Comparison of ENCODE assay signal across 8 cellular contexts in genomic region chr1:9302745-9303524, GRCh38. TPM values are rescaled to one million over a fixed set of nuclear protein-coding genes. Genes with fewer than 3 reads are reported as not detected.
A peak's percentile ranks its signal among the peaks of the same experiment; 100 is the strongest.
DNase-seq lines count a peak whose midpoint lies in the region; ATAC-seq and TF ChIP-seq lines count a peak whose summit lies in the region.

No MANE protein-coding gene starts in this region.

- ATAC-seq in GM23338 (no peak), GM18861 (IDR thresholded peaks at IDR 0.05; ENCODE audit: unreplicated experiment) (no peak), GM21526 (IDR thresholded peaks at IDR 0.05; ENCODE audit: low FRiP score, unreplicated experiment) (no peak)
- ATAC-seq in stimulated activated naive CD8-positive, alpha-beta T cell treated with anti-CD3 and anti-CD28 coated beads, Interleukin-15, amount 100 ng/mL, for 72 hours, result no peak

- no peak overlapping the region for H3K4me2 ChIP-seq in GM23338

- peak; percentile 97 for DNase-seq in HT1080 (ENCODE audit: low read depth)
- peak; percentile 90 for DNase-seq in astrocyte of the cerebellum (ENCODE audit: low read depth)
- peak; percentile 95 for DNase-seq in islet precursor cell
- DNase-seq in type B pancreatic cell (ENCODE audit: extremely low spot score, unreplicated experiment), result no peak
- no peak for DNase-seq in GM23338 (ENCODE audit: low spot score)
- DNase-seq in stimulated activated naive CD8-positive, alpha-beta T cell treated with anti-CD3 and anti-CD28 coated beads, Interleukin-15, amount 100 ng/mL, for 72 hours, result no peak

- H4K20me1 ChIP-seq in GM23338 (replicated peaks; ENCODE audit: insufficient read depth), result no peaks in the 10 kb centered on the region; the same call in 1 of the 2 replicates

- peak overlapping the region; percentile 5 for H3K4me3 Mint-ChIP-seq in type B pancreatic cell
- H3K4me3 Mint-ChIP-seq in GM23338, result no peak overlapping the region
- H3K4me3 Mint-ChIP-seq in stimulated activated naive CD8-positive, alpha-beta T cell treated with anti-CD3 and anti-CD28 coated beads, Interleukin-15, amount 100 ng/mL, for 72 hours, result no peak overlapping the region

- no peaks in the 10 kb centered on the region for H3K4me1 ChIP-seq in GM23338 (ENCODE audit: insufficient read depth)

- no peaks in the 10 kb centered on the region for H3K27me3 Mint-ChIP-seq in type B pancreatic cell
- peaks cover 9% of the 10 kb centered on the region for H3K27me3 Mint-ChIP-seq in GM23338 (ENCODE audit: insufficient read depth, low read depth, poor library complexity)
- peaks cover 7% of the 10 kb centered on the region for H3K27me3 Mint-ChIP-seq in stimulated activated naive CD8-positive, alpha-beta T cell treated with anti-CD3 and anti-CD28 coated beads, Interleukin-15, amount 100 ng/mL, for 72 hours

- H3K36me3 Mint-ChIP-seq in type B pancreatic cell, result peaks cover 8% of the 10 kb centered on the region
- H3K36me3 Mint-ChIP-seq in GM23338 (ENCODE audit: low read depth), result no peaks in the 10 kb centered on the region

- TF ChIP-seq CTCF in astrocyte of the cerebellum (IDR thresholded peaks at IDR 0.05; ENCODE audit: low read depth, low read length, missing control alignments) (no peak), type B pancreatic cell (conservative IDR thresholded peaks at IDR 0.05) (no peak), GM23338 (conservative IDR thresholded peaks at IDR 0.05; ENCODE audit: low read depth in 2 of 2) (no peak)

- H3K79me2 ChIP-seq in GM23338 (replicated peaks; ENCODE audit: insufficient read depth), result no peaks in the 10 kb centered on the region

- H3K9me3 Mint-ChIP-seq in type B pancreatic cell (no peaks in the 10 kb centered on the region), GM23338 (no peaks in the 10 kb centered on the region)
- no peaks in the 10 kb centered on the region for H3K9me3 Mint-ChIP-seq in stimulated activated naive CD8-positive, alpha-beta T cell treated with anti-CD3 and anti-CD28 coated beads, Interleukin-15, amount 100 ng/mL, for 72 hours

- no peak overlapping the region for H3K27ac ChIP-seq in GM23338 (ENCODE audit: low read depth)

- H2AFZ ChIP-seq in GM23338, result no peak overlapping the region

- no peaks in the 10 kb centered on the region for H3K36me3 ChIP-seq in GM23338 (ENCODE audit: insufficient read depth)

- in situ Hi-C loops in astrocyte of the cerebellum (cut with HindIII; ENCODE audit: low sequenced_read_pairs), result no loop called here

- H3K4me1 Mint-ChIP-seq in type B pancreatic cell (ENCODE audit: unreplicated experiment), result peaks cover 31% of the 10 kb centered on the region
- H3K4me1 Mint-ChIP-seq in GM23338, result no peaks in the 10 kb centered on the region
- no peaks in the 10 kb centered on the region for H3K4me1 Mint-ChIP-seq in stimulated activated naive CD8-positive, alpha-beta T cell treated with anti-CD3 and anti-CD28 coated beads, Interleukin-15, amount 100 ng/mL, for 72 hours

- no peaks in the 10 kb centered on the region for H3K9me2 ChIP-seq in GM23338 (ENCODE audit: insufficient read depth)

- H3K27me3 ChIP-seq in GM23338 (ENCODE audit: insufficient read depth), result no peaks in the 10 kb centered on the region

- H3K4me3 ChIP-seq in astrocyte of the cerebellum (ENCODE audit: low read depth, low read length) (no peak overlapping the region), GM23338 (no peak overlapping the region)

- H3F3A ChIP-seq in GM23338 (replicated peaks; ENCODE audit: low read depth), result no peaks in the 10 kb centered on the region

- H3K27ac Mint-ChIP-seq in type B pancreatic cell (peak overlapping the region; percentile 44), GM23338 (no peak overlapping the region)
- no peak overlapping the region for H3K27ac Mint-ChIP-seq in stimulated activated naive CD8-positive, alpha-beta T cell treated with anti-CD3 and anti-CD28 coated beads, Interleukin-15, amount 100 ng/mL, for 72 hours

TF ChIP-seq in GM23338, 12 proteins besides CTCF, POLR2A, EP300 and RAD21 (continues in another document):
- TF ChIP-seq EZH2phosphoT487 (IDR thresholded peaks at IDR 0.05; ENCODE audit: unreplicated experiment) (no peak), REST (IDR thresholded peaks at IDR 0.05; ENCODE audit: unreplicated experiment) (no peak), ETS1 (IDR thresholded peaks at IDR 0.05) (no peak), POLR2AphosphoS5 (IDR thresholded peaks at IDR 0.05; ENCODE audit: low read depth) (no peak), JUNB (IDR thresholded peaks at IDR 0.05; ENCODE audit: unreplicated experiment) (no peak), EZH2 (IDR thresholded peaks at IDR 0.05; ENCODE audit: low read depth, unreplicated experiment) (no peak), ZNF114 (CRISPR knock-in tag; IDR thresholded peaks at IDR 0.05) (no peak)

RNA-seq across cellular contexts. Expression of gene SPSB1, which starts 10.2 kb away (rescaled TPM):
- 14.4 and 18.3 TPM in 2 replicates for total RNA-seq in HT1080 (2014; rRNA removed; shearing (Covaris generic))
- polyA plus RNA-seq in HT1080 (2015; cell fraction: cytosol; rRNA removed), result 13.9 and 16.0 TPM in 2 replicates
- polyA plus RNA-seq in HT1080 (2015; cell fraction: nucleus; rRNA removed), result 7.8 and 13.6 TPM in 2 replicates
- total RNA-seq in type B pancreatic cell (ENCODE audit: low replicate concordance), result 5.6 and 17.4 TPM in 2 replicates
- total RNA-seq in GM23338 (2014; rRNA removed; shearing (Covaris generic)), result 6.8 and 7.6 TPM in 2 replicates
- 2.1 and 2.4 TPM in 2 replicates for polyA plus RNA-seq in GM23338 (2016; fragmentation: Nextera tagmentation; extraction: Ambion mirVana)

Comparison
In these comparisons a context has a peak if more than half of its experiments do, and no peak if none do; other contexts are left out.
1. DNase-seq: peak in HT1080 (single experiment), astrocyte of the cerebellum (single experiment) and islet precursor cell (single experiment); none in type B pancreatic cell (single experiment), GM23338 (single experiment) and stimulated activated naive CD8-positive, alpha-beta T cell treated with anti-CD3 and anti-CD28 coated beads, Interleukin-15, amount 100 ng/mL, for 72 hours (0 of 2).